Comparison of ENCODE assay signal across 16 cellular contexts in the genomic region with DNA sequence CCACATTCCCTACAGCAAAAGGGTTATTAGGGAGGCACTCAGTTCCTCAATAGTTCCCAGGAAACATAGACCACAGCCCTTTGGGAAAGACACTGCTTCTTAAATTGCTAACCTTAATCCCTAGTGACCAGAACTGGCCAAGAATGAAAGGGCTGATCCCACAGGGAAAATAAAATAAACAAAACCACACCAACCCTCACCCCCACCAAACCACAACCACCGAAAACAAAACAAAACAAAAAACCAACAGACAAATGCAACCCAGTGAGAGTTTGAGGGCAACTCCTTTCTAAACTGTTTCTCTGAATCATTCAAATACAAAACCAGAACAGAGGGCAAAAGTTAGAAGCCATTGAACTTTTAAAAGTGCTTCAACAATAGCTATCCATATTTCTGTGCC. TPM values are rescaled to one million over a fixed set of nuclear protein-coding genes. Genes with fewer than 3 reads are reported as not detected.
DNase-seq lines count a peak whose midpoint lies in the region; ATAC-seq, FAIRE-seq and TF ChIP-seq lines count a peak whose summit lies in the region.
"Had no signal": no experiment of that assay in that cellular context is flagged by ENCODE, and none has a peak within 500 bp of the region (broad histone marks: within the 10 kb centered on the region; RNA-seq: fewer than 3 reads in every experiment).

No MANE protein-coding gene starts in this region.

- H3K9me3 ChIP-seq in astrocyte (ENCODE audit: insufficient read depth, low read depth, low read length) (no peaks in the 10 kb centered on the region), mesenchymal stem cell (ENCODE audit: control insufficient read depth, low read length) (no peaks in the 10 kb centered on the region)
- H3K9me3 ChIP-seq: gastroesophageal sphincter, lower lobe of right lung, prostate gland, tibial artery had no signal

- no peak overlapping the region for H3K4ac ChIP-seq in mesenchymal stem cell (ENCODE audit: low read depth in 1 of 2, low read length in 2 of 2)

- H3K4me1 ChIP-seq in astrocyte (ENCODE audit: insufficient read depth, low read length) (peaks cover 10% of the 10 kb centered on the region), mesenchymal stem cell (ENCODE audit: control insufficient read depth, insufficient read depth, low read depth, low read length) (peaks cover 6% of the 10 kb centered on the region)
- H3K4me1 ChIP-seq: prostate gland had no signal

- H2BK15ac ChIP-seq in mesenchymal stem cell (ENCODE audit: low read depth, poor library complexity, severe bottlenecking) = no peak overlapping the region

- no peak overlapping the region for H2BK12ac ChIP-seq in mesenchymal stem cell (ENCODE audit: low read length in 2 of 2)

- H3K36me3 Mint-ChIP-seq in astrocyte (ENCODE audit: low read depth, unreplicated experiment) = peaks cover 2% of the 10 kb centered on the region
- no peaks in the 10 kb centered on the region for H3K36me3 Mint-ChIP-seq in stimulated activated naive B cell treated with anti-CD40 and anti-IgM and Interleukin-4, amounts not matched to agents 10 μg/mL and 1 μg/mL and 100 μg/mL, for 72 hours

- H3K79me2 ChIP-seq in astrocyte (ENCODE audit: insufficient read depth, low read length) = no peaks in the 10 kb centered on the region

- DNase-seq in Daoy (ENCODE audit: low read depth) = peak; percentile 73
- DNase-seq in astrocyte (ENCODE audit: low read depth) = peak; percentile 66
- peak; percentile 51 for DNase-seq in mesenchymal stem cell
- DNase-seq in NOMO-1 treated with DMSO at 0.1 percent for 48 hours (lab: John Stamatoyannopoulos, UW; ENCODE audit: unreplicated experiment) = no peak
- DNase-seq in stimulated activated naive B cell treated with anti-CD40 and anti-IgM and Interleukin-4, amounts not matched to agents 10 μg/mL and 1 μg/mL and 100 μg/mL, for 72 hours = no peak
- no peak for DNase-seq in activated CD4-positive, alpha-beta T cell treated with anti-CD3 and anti-CD28 coated beads, Interleukin-2, amount 50 U/mL, for 48 hours
- DNase-seq: KG1, lower lobe of right lung, NCI-H2227 treated with DMSO at 0.1 percent for 48 hours, SHP77 treated with DMSO at 0.1 percent for 48 hours, tibial artery had no signal

- H4K8ac ChIP-seq in mesenchymal stem cell (ENCODE audit: low read length) = no peak overlapping the region

- TF ChIP-seq CTCF in astrocyte (IDR thresholded peaks at IDR 0.05; ENCODE audit: insufficient read depth, low read depth, low read length) = no peak

- H3K36me3 ChIP-seq in astrocyte (ENCODE audit: insufficient read depth, low read length) (no peaks in the 10 kb centered on the region), mesenchymal stem cell (ENCODE audit: control insufficient read depth in 1 of 2, insufficient read depth in 2 of 2, low read depth in 1 of 2, low read length in 2 of 2) (peaks cover 2 to 16% of the 10 kb centered on the region in 2 experiments)
- H3K36me3 ChIP-seq: gastroesophageal sphincter, lower lobe of right lung, prostate gland, tibial artery had no signal

- no peak overlapping the region for H3K4me3 ChIP-seq in astrocyte (ENCODE audit: insufficient read depth, low read depth, low read length)
- H3K4me3 ChIP-seq in mesenchymal stem cell (ENCODE audit: insufficient read depth in 1 of 2, low read depth in 1 of 2, low read length in 2 of 2) = no peak overlapping the region
- H3K4me3 ChIP-seq: gastroesophageal sphincter, lower lobe of right lung, prostate gland, tibial artery had no signal

- H3K9ac ChIP-seq in astrocyte (ENCODE audit: low read length) (no peak overlapping the region), mesenchymal stem cell (ENCODE audit: low read length) (no peak overlapping the region)

- H3K23ac ChIP-seq in mesenchymal stem cell (ENCODE audit: low read length in 2 of 2) = no peak overlapping the region

- H3K4me3 Mint-ChIP-seq in astrocyte (ENCODE audit: unreplicated experiment) = no peak overlapping the region
- H3K4me3 Mint-ChIP-seq in stimulated activated naive B cell treated with anti-CD40 and anti-IgM and Interleukin-4, amounts not matched to agents 10 μg/mL and 1 μg/mL and 100 μg/mL, for 72 hours = no peak overlapping the region

- H3K4me2 ChIP-seq in astrocyte (ENCODE audit: low read length) (no peak overlapping the region), mesenchymal stem cell (ENCODE audit: low read length, poor library complexity, severe bottlenecking) (no peak overlapping the region)

- peaks cover 62% of the 10 kb centered on the region for H3K27me3 ChIP-seq in astrocyte (ENCODE audit: insufficient read depth, low read length)
- H3K27me3 ChIP-seq in mesenchymal stem cell (ENCODE audit: control insufficient read depth in 1 of 2, insufficient read depth in 1 of 2, low read length in 2 of 2) = no peaks in the 10 kb centered on the region
- H3K27me3 ChIP-seq: gastroesophageal sphincter, tibial artery had no signal

- 3% methylated on average over 1 of the region's 1 CpG for WGBS in mesenchymal stem cell

- H3K27me3 Mint-ChIP-seq in astrocyte (ENCODE audit: low read depth, unreplicated experiment) = peaks cover 32% of the 10 kb centered on the region
- peaks cover 20 to 33% of the 10 kb centered on the region in 2 donors for H3K27me3 Mint-ChIP-seq in stimulated activated naive B cell treated with anti-CD40 and anti-IgM and Interleukin-4, amounts not matched to agents 10 μg/mL and 1 μg/mL and 100 μg/mL, for 72 hours

- peaks cover 97% of the 10 kb centered on the region for H4K20me1 ChIP-seq in astrocyte (ENCODE audit: insufficient read depth, low read length)

- peak; percentile 61 for ATAC-seq in HG03378 (IDR thresholded peaks at IDR 0.05; ENCODE audit: unreplicated experiment)
- no peak for ATAC-seq in GM21381 (IDR thresholded peaks at IDR 0.05; ENCODE audit: unreplicated experiment)
- ATAC-seq in stimulated activated naive B cell treated with anti-CD40 and anti-IgM and Interleukin-4, amounts not matched to agents 10 μg/mL and 1 μg/mL and 100 μg/mL, for 72 hours (replicated peaks) = no peak
- ATAC-seq: activated CD4-positive, CD25-positive, alpha-beta regulatory T cell treated with anti-CD3 and anti-CD28 coated beads, Interleukin-2, amount 50 U/mL, for 24 hours; gastroesophageal sphincter had no signal

- H2BK5ac ChIP-seq in mesenchymal stem cell (ENCODE audit: low read depth, low read length, poor library complexity, severe bottlenecking) = no peak overlapping the region

- peaks cover 29% of the 10 kb centered on the region for H3K79me1 ChIP-seq in mesenchymal stem cell (replicated peaks; ENCODE audit: low read length, poor library complexity, severe bottlenecking)

- no peak overlapping the region for H3K18ac ChIP-seq in mesenchymal stem cell (ENCODE audit: low read depth in 1 of 2, low read length in 2 of 2)

- no peak overlapping the region for H3K14ac ChIP-seq in mesenchymal stem cell (ENCODE audit: low read length in 2 of 2)

- FAIRE-seq in astrocyte (lab: Jason Lieb, UNC) = no peak

- no peak overlapping the region for H4K91ac ChIP-seq in mesenchymal stem cell (ENCODE audit: low read length)

- no peaks in the 10 kb centered on the region for H3K9me3 Mint-ChIP-seq in astrocyte (ENCODE audit: unreplicated experiment)
- H3K9me3 Mint-ChIP-seq in stimulated activated naive B cell treated with anti-CD40 and anti-IgM and Interleukin-4, amounts not matched to agents 10 μg/mL and 1 μg/mL and 100 μg/mL, for 72 hours = no peaks in the 10 kb centered on the region

- H3K27ac ChIP-seq in astrocyte (ENCODE audit: low read depth, low read length) (no peak overlapping the region), mesenchymal stem cell (ENCODE audit: low read length, poor library complexity, severe bottlenecking) (no peak overlapping the region)
- H3K27ac ChIP-seq: gastroesophageal sphincter, prostate gland, tibial artery had no signal

- H3K27ac Mint-ChIP-seq in astrocyte (ENCODE audit: unreplicated experiment) = no peak overlapping the region
- no peak overlapping the region for H3K27ac Mint-ChIP-seq in stimulated activated naive B cell treated with anti-CD40 and anti-IgM and Interleukin-4, amounts not matched to agents 10 μg/mL and 1 μg/mL and 100 μg/mL, for 72 hours

- no peak overlapping the region for H2AK5ac ChIP-seq in mesenchymal stem cell (ENCODE audit: low read length, severe bottlenecking)

- H2BK120ac ChIP-seq in mesenchymal stem cell (ENCODE audit: low read depth, low read length) = no peak overlapping the region

- H2AFZ ChIP-seq in astrocyte (ENCODE audit: low read depth, low read length) (no peak overlapping the region), mesenchymal stem cell (ENCODE audit: low read depth, low read length) (no peak overlapping the region)

- peaks cover 17% of the 10 kb centered on the region for H3K4me1 Mint-ChIP-seq in astrocyte (ENCODE audit: low read depth, unreplicated experiment)
- H3K4me1 Mint-ChIP-seq in stimulated activated naive B cell treated with anti-CD40 and anti-IgM and Interleukin-4, amounts not matched to agents 10 μg/mL and 1 μg/mL and 100 μg/mL, for 72 hours = peaks cover 0 to 4% of the 10 kb centered on the region in 2 donors

RNA-seq across cellular contexts. Expression of a gene that starts 57.2 kb away (rescaled TPM):
- 1.8 and 2.1 TPM in 2 replicates for total RNA-seq in Daoy (2014; rRNA removed; shearing (Covaris generic))
- total RNA-seq in astrocyte = 17.6 and 20.6 TPM in 2 replicates
- 3.2 TPM for polyA plus RNA-seq in mesenchymal stem cell (2013, experiment 1 of 2)
- polyA plus RNA-seq in mesenchymal stem cell (2013, experiment 2 of 2) = 3.0 TPM

Comparison
In these comparisons a context has a peak if more than half of its experiments do, and no peak if none do; other contexts are left out.
1. DNase-seq: peak in Daoy (single experiment), astrocyte (single experiment) and mesenchymal stem cell (single experiment); none in NOMO-1 treated with DMSO at 0.1 percent for 48 hours (single experiment), stimulated activated naive B cell treated with anti-CD40 and anti-IgM and Interleukin-4, amounts not matched to agents 10 μg/mL and 1 μg/mL and 100 μg/mL, for 72 hours (single experiment) and activated CD4-positive, alpha-beta T cell treated with anti-CD3 and anti-CD28 coated beads, Interleukin-2, amount 50 U/mL, for 48 hours (0 of 2).